Comparison of ENCODE assay signal across 2 cellular contexts in genomic region chr7:137875746-137876145, GRCh38.
TF ChIP-seq lines count a peak whose summit lies in the region.

No MANE protein-coding gene starts in this region.

TF ChIP-seq in SK-N-SH, 30 proteins besides CTCF, POLR2A, EP300 and RAD21 (continued from another document):
- TF ChIP-seq, protein P1, sequence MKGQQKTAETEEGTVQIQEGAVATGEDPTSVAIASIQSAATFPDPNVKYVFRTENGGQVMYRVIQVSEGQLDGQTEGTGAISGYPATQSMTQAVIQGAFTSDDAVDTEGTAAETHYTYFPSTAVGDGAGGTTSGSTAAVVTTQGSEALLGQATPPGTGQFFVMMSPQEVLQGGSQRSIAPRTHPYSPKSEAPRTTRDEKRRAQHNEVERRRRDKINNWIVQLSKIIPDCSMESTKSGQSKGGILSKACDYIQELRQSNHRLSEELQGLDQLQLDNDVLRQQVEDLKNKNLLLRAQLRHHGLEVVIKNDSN (IDR thresholded peaks at IDR 0.05; ENCODE audit: borderline replicate concordance, low read depth): no peak
TF ChIP-seq in SK-N-SH: peak in this region for 0.

TF ChIP-seq in SK-N-SH treated with all-trans-retinoic acid at 6 μM for 48 hours, 23 proteins besides CTCF, POLR2A, EP300 and RAD21 (continued from another document):
- TF ChIP-seq POU6F1 (CRISPR knock-in tag; IDR thresholded peaks at IDR 0.05; ENCODE audit: borderline replicate concordance, low read depth): no peak
- no peak for TF ChIP-seq ZFP3 (CRISPR knock-in tag; IDR thresholded peaks at IDR 0.05)
- TF ChIP-seq RARB (CRISPR knock-in tag; IDR thresholded peaks at IDR 0.05): no peak
- no peak for TF ChIP-seq BACH2 (CRISPR knock-in tag; IDR thresholded peaks at IDR 0.05; ENCODE audit: borderline replicate concordance)
- no peak for TF ChIP-seq CSDC2 (CRISPR knock-in tag; IDR thresholded peaks at IDR 0.05)
- TF ChIP-seq CSRNP3 (CRISPR knock-in tag; IDR thresholded peaks at IDR 0.05): no peak
